ENCODE assay signal across 1 cellular context in the genomic region with DNA sequence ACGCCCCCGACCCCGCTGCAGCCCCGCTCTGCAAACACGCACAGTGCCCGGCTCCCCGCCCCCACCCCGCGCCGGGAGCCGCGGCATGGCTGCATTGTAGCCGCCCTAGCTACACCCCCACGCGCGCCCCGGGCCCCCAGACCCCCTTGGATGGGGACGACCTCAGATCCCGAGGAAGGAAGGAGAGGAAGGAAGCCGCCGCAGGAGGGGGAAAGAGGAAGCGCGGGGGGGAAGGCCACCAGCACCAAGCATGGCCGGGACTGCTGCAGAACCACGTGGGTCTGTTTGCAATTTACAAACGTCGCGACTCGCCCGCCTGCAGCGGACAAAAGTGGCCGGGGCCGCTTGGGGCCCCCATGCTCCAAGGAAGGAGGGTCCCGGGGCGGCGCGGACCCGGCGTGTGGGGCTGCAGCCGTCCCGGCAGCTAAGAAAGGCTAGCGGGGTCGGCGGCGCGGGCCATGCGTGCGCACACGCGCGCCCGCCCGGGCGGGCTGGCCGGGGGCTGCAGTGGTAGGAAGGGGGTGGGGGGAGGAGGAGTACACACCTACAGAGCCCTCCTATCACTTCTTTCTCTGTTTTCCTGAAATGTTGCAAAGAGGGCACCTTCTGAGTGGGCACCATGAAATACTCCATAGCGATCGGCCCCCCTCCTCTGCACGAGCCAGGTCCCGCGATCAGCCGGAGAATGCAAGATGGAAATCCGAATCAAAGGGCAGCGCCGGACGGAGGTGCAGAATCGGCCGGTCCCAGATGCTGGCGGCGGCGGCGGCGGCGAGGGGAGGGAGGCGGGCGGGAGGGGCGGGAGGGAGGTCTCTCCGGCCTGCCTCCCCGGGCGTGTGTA.
A peak's percentile ranks its signal among the peaks of the same experiment; 100 is the strongest.
TF ChIP-seq lines count a peak whose summit lies in the region.

No MANE protein-coding gene starts in this region.

TF ChIP-seq in K562, 482 proteins besides CTCF, POLR2A, EP300 and RAD21 (continues in another document):
- TF ChIP-seq SIN3A (IDR thresholded peaks at IDR 0.05; ENCODE audit: borderline replicate concordance in 2 of 2, control insufficient read depth in 1 of 2, low read depth in 2 of 2, low read length in 2 of 2) = peak; percentile 18 to 80; a peak in 1 of 4 replicates
- 0 out of 4 replicates have a peak, but pooled peaks of 1 of the 2 experiments have one; percentile 17 for TF ChIP-seq NONO (IDR thresholded peaks at IDR 0.05; ENCODE audit: low read depth in 2 of 2, low read length in 1 of 2)
- peak; percentile 83 for TF ChIP-seq SPI1 (IDR thresholded peaks at IDR 0.05; ENCODE audit: borderline replicate concordance, low read depth, low read length)
- peak; percentile 78; the same call in 1 of the 2 replicates for TF ChIP-seq MYC (IDR thresholded peaks at IDR 0.05; ENCODE audit: low read depth, low read length)
- TF ChIP-seq MYC (CRISPR knock-in tag; IDR thresholded peaks at IDR 0.05; ENCODE audit: borderline replicate concordance, low read depth) = peak; percentile 64; the same call in 1 of the 2 replicates
- TF ChIP-seq, protein P1, sequence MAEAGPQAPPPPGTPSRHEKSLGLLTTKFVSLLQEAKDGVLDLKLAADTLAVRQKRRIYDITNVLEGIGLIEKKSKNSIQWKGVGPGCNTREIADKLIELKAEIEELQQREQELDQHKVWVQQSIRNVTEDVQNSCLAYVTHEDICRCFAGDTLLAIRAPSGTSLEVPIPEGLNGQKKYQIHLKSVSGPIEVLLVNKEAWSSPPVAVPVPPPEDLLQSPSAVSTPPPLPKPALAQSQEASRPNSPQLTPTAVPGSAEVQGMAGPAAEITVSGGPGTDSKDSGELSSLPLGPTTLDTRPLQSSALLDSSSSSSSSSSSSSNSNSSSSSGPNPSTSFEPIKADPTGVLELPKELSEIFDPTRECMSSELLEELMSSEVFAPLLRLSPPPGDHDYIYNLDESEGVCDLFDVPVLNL (CRISPR knock-in tag; IDR thresholded peaks at IDR 0.05; ENCODE audit: low read depth) = no peak
- 0 out of 2 replicates have a peak, but pooled peaks have one; percentile 14 for TF ChIP-seq ZNF584 (CRISPR knock-in tag; IDR thresholded peaks at IDR 0.05; ENCODE audit: low read depth)
- TF ChIP-seq, protein P2, sequence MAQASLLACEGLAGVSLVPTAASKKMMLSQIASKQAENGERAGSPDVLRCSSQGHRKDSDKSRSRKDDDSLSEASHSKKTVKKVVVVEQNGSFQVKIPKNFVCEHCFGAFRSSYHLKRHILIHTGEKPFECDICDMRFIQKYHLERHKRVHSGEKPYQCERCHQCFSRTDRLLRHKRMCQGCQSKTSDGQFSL (CRISPR knock-in tag; IDR thresholded peaks at IDR 0.05) = 0 out of 2 replicates have a peak, but pooled peaks have one; percentile 6
- TF ChIP-seq, protein P2 (tag; IDR thresholded peaks at IDR 0.05) = peak in 1 of 2 experiments; percentile 50; a peak in 1 of 4 replicates
- TF ChIP-seq, protein P3, sequence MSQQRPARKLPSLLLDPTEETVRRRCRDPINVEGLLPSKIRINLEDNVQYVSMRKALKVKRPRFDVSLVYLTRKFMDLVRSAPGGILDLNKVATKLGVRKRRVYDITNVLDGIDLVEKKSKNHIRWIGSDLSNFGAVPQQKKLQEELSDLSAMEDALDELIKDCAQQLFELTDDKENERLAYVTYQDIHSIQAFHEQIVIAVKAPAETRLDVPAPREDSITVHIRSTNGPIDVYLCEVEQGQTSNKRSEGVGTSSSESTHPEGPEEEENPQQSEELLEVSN (IDR thresholded peaks at IDR 0.05; ENCODE audit: borderline replicate concordance in 1 of 2, extremely low read depth in 1 of 2, insufficient read depth in 1 of 2, insufficient read length in 1 of 2, low read depth in 1 of 2, low read length in 1 of 2, poor library complexity in 1 of 2, severe bottlenecking in 1 of 2) = peak in 1 of 2 experiments; percentile 9
- TF ChIP-seq SAP30 (IDR thresholded peaks at IDR 0.05; ENCODE audit: borderline replicate concordance, insufficient read depth, low read depth, low read length, poor library complexity, severe bottlenecking) = peak; percentile 95
- no peak for TF ChIP-seq ZNF175 (CRISPR knock-in tag; IDR thresholded peaks at IDR 0.05; ENCODE audit: low read depth)
- 0 out of 2 replicates have a peak, but pooled peaks have one; percentile 21 for TF ChIP-seq ZNF589 (CRISPR knock-in tag; IDR thresholded peaks at IDR 0.05; ENCODE audit: low read depth)
- no peak for TF ChIP-seq HNRNPUL1 (IDR thresholded peaks at IDR 0.05; ENCODE audit: low read length)
- peak; percentile 62; the same call in 1 of the 2 replicates for TF ChIP-seq ZSCAN29 (IDR thresholded peaks at IDR 0.05)
- TF ChIP-seq, protein P4, sequence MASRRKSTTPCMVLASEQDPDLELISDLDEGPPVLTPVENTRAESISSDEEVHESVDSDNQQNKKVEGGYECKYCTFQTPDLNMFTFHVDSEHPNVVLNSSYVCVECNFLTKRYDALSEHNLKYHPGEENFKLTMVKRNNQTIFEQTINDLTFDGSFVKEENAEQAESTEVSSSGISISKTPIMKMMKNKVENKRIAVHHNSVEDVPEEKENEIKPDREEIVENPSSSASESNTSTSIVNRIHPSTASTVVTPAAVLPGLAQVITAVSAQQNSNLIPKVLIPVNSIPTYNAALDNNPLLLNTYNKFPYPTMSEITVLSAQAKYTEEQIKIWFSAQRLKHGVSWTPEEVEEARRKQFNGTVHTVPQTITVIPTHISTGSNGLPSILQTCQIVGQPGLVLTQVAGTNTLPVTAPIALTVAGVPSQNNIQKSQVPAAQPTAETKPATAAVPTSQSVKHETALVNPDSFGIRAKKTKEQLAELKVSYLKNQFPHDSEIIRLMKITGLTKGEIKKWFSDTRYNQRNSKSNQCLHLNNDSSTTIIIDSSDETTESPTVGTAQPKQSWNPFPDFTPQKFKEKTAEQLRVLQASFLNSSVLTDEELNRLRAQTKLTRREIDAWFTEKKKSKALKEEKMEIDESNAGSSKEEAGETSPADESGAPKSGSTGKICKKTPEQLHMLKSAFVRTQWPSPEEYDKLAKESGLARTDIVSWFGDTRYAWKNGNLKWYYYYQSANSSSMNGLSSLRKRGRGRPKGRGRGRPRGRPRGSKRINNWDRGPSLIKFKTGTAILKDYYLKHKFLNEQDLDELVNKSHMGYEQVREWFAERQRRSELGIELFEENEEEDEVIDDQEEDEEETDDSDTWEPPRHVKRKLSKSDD (conservative IDR thresholded peaks at IDR 0.05; ENCODE audit: low read length) = no peak
- TF ChIP-seq, protein P5, sequence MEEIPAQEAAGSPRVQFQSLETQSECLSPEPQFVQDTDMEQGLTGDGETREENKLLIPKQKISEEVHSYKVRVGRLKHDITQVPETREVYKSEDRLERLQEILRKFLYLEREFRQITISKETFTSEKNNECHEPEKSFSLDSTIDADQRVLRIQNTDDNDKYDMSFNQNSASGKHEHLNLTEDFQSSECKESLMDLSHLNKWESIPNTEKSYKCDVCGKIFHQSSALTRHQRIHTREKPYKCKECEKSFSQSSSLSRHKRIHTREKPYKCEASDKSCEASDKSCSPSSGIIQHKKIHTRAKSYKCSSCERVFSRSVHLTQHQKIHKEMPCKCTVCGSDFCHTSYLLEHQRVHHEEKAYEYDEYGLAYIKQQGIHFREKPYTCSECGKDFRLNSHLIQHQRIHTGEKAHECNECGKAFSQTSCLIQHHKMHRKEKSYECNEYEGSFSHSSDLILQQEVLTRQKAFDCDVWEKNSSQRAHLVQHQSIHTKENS (CRISPR knock-in tag; IDR thresholded peaks at IDR 0.05) = no peak
- 0 out of 2 replicates have a peak, but pooled peaks have one; percentile 14 for TF ChIP-seq ZFX (CRISPR knock-in tag; IDR thresholded peaks at IDR 0.05)
- peak; percentile 62 for TF ChIP-seq PCBP1 (IDR thresholded peaks at IDR 0.05; ENCODE audit: low read depth, low read length, poor library complexity, severe bottlenecking)
- TF ChIP-seq, protein P6, sequence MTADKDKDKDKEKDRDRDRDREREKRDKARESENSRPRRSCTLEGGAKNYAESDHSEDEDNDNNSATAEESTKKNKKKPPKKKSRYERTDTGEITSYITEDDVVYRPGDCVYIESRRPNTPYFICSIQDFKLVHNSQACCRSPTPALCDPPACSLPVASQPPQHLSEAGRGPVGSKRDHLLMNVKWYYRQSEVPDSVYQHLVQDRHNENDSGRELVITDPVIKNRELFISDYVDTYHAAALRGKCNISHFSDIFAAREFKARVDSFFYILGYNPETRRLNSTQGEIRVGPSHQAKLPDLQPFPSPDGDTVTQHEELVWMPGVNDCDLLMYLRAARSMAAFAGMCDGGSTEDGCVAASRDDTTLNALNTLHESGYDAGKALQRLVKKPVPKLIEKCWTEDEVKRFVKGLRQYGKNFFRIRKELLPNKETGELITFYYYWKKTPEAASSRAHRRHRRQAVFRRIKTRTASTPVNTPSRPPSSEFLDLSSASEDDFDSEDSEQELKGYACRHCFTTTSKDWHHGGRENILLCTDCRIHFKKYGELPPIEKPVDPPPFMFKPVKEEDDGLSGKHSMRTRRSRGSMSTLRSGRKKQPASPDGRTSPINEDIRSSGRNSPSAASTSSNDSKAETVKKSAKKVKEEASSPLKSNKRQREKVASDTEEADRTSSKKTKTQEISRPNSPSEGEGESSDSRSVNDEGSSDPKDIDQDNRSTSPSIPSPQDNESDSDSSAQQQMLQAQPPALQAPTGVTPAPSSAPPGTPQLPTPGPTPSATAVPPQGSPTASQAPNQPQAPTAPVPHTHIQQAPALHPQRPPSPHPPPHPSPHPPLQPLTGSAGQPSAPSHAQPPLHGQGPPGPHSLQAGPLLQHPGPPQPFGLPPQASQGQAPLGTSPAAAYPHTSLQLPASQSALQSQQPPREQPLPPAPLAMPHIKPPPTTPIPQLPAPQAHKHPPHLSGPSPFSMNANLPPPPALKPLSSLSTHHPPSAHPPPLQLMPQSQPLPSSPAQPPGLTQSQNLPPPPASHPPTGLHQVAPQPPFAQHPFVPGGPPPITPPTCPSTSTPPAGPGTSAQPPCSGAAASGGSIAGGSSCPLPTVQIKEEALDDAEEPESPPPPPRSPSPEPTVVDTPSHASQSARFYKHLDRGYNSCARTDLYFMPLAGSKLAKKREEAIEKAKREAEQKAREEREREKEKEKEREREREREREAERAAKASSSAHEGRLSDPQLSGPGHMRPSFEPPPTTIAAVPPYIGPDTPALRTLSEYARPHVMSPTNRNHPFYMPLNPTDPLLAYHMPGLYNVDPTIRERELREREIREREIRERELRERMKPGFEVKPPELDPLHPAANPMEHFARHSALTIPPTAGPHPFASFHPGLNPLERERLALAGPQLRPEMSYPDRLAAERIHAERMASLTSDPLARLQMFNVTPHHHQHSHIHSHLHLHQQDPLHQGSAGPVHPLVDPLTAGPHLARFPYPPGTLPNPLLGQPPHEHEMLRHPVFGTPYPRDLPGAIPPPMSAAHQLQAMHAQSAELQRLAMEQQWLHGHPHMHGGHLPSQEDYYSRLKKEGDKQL (CRISPR knock-in tag; IDR thresholded peaks at IDR 0.05; ENCODE audit: borderline replicate concordance) = no peak
- TF ChIP-seq, protein P7, sequence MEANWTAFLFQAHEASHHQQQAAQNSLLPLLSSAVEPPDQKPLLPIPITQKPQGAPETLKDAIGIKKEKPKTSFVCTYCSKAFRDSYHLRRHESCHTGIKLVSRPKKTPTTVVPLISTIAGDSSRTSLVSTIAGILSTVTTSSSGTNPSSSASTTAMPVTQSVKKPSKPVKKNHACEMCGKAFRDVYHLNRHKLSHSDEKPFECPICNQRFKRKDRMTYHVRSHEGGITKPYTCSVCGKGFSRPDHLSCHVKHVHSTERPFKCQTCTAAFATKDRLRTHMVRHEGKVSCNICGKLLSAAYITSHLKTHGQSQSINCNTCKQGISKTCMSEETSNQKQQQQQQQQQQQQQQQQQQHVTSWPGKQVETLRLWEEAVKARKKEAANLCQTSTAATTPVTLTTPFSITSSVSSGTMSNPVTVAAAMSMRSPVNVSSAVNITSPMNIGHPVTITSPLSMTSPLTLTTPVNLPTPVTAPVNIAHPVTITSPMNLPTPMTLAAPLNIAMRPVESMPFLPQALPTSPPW (CRISPR knock-in tag; IDR thresholded peaks at IDR 0.05) = peak; percentile 83
- TF ChIP-seq ZNF12 (CRISPR knock-in tag; IDR thresholded peaks at IDR 0.05) = 0 out of 2 replicates have a peak, but pooled peaks have one; percentile 6
- TF ChIP-seq NRF1 (conservative IDR thresholded peaks at IDR 0.05 in 1 of 2, IDR thresholded peaks at IDR 0.05 in 1 of 2) = peak in 1 of 2 experiments; percentile 29; a peak in 2 of 4 replicates
- TF ChIP-seq MXI1 (IDR thresholded peaks at IDR 0.05; ENCODE audit: low read depth, low read length) = peak; percentile 81; the same call in 1 of the 2 replicates
- TF ChIP-seq MAFK (IDR thresholded peaks at IDR 0.05; ENCODE audit: low read length) = no peak
- TF ChIP-seq, protein P8, sequence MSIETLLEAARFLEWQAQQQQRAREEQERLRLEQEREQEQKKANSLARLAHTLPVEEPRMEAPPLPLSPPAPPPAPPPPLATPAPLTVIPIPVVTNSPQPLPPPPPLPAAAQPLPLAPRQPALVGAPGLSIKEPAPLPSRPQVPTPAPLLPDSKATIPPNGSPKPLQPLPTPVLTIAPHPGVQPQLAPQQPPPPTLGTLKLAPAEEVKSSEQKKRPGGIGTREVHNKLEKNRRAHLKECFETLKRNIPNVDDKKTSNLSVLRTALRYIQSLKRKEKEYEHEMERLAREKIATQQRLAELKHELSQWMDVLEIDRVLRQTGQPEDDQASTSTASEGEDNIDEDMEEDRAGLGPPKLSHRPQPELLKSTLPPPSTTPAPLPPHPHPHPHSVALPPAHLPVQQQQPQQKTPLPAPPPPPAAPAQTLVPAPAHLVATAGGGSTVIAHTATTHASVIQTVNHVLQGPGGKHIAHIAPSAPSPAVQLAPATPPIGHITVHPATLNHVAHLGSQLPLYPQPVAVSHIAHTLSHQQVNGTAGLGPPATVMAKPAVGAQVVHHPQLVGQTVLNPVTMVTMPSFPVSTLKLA (conservative IDR thresholded peaks at IDR 0.05) = peak; percentile 79 to 92
- TF ChIP-seq EGR1 (conservative IDR thresholded peaks at IDR 0.05) = peak; percentile 51; the same call in 1 of the 2 replicates
- TF ChIP-seq CHD1 (IDR thresholded peaks at IDR 0.05; ENCODE audit: low read length) = peak; percentile 49
- TF ChIP-seq, protein P9, sequence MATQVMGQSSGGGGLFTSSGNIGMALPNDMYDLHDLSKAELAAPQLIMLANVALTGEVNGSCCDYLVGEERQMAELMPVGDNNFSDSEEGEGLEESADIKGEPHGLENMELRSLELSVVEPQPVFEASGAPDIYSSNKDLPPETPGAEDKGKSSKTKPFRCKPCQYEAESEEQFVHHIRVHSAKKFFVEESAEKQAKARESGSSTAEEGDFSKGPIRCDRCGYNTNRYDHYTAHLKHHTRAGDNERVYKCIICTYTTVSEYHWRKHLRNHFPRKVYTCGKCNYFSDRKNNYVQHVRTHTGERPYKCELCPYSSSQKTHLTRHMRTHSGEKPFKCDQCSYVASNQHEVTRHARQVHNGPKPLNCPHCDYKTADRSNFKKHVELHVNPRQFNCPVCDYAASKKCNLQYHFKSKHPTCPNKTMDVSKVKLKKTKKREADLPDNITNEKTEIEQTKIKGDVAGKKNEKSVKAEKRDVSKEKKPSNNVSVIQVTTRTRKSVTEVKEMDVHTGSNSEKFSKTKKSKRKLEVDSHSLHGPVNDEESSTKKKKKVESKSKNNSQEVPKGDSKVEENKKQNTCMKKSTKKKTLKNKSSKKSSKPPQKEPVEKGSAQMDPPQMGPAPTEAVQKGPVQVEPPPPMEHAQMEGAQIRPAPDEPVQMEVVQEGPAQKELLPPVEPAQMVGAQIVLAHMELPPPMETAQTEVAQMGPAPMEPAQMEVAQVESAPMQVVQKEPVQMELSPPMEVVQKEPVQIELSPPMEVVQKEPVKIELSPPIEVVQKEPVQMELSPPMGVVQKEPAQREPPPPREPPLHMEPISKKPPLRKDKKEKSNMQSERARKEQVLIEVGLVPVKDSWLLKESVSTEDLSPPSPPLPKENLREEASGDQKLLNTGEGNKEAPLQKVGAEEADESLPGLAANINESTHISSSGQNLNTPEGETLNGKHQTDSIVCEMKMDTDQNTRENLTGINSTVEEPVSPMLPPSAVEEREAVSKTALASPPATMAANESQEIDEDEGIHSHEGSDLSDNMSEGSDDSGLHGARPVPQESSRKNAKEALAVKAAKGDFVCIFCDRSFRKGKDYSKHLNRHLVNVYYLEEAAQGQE (CRISPR knock-in tag; IDR thresholded peaks at IDR 0.05; ENCODE audit: low read depth) = no peak
